Comparison of ENCODE assay signal across 9 cellular contexts in genomic region chr6:44255848-44256247, GRCh38. TPM values are rescaled to one million over a fixed set of nuclear protein-coding genes. Genes with fewer than 3 reads are reported as not detected.
DNase-seq lines count a peak whose midpoint lies in the region; FAIRE-seq lines count a peak whose summit lies in the region.
"Had no signal": no experiment of that assay in that cellular context is flagged by ENCODE, and none has a peak within 500 bp of the region (broad histone marks: within the 10 kb centered on the region; RNA-seq: fewer than 3 reads in every experiment).

No MANE protein-coding gene starts in this region.

- H3K4me3 ChIP-seq in iPS-11a (ENCODE audit: low read depth, low read length) (peak overlapping the region; percentile 61), thymus (ENCODE audit: low read length) (peak overlapping the region; percentile 77), small intestine (ENCODE audit: low read depth in 1 of 2, low read length in 2 of 2) (no peak overlapping the region)

- H3K36me3 Mint-ChIP-seq in activated T-helper 1 cell treated with anti-CD3 and anti-CD28 coated beads, Interleukin-12 subunit alpha, Interleukin-12 subunit beta, Interleukin-2, Interleukin-4 antibody, amounts not matched to agents 30 ng/mL and 10 ng/mL and 1 ng/mL, durations not matched to agents 14 hours and 24 hours and 36 hours (ENCODE audit: low read depth) = peaks cover 64% of the 10 kb centered on the region

- peak; percentile 63 for DNase-seq in activated CD8-positive, alpha-beta memory T cell treated with anti-CD3 and anti-CD28 coated beads for 24 hours
- DNase-seq in activated CD8-positive, alpha-beta memory T cell treated with anti-CD3 and anti-CD28 coated beads, Interleukin-2, amount 50 U/mL, for 48 hours = no peak
- no peak for DNase-seq in activated T-helper 1 cell treated with anti-CD3 and anti-CD28 coated beads, Interleukin-12 subunit alpha, Interleukin-12 subunit beta, Interleukin-2, Interleukin-4 antibody, amounts not matched to agents 30 ng/mL and 10 ng/mL and 1 ng/mL, durations not matched to agents 14 hours and 24 hours and 36 hours (ENCODE audit: low spot score)
- DNase-seq in small intestine = no peak
- no peak for DNase-seq in SHP77 treated with DMSO at 0.1 percent for 48 hours (lab: John Stamatoyannopoulos, UW)
- DNase-seq in NCI-H1694 (lab: John Stamatoyannopoulos, UW) = no peak
- DNase-seq: NCI-H1436 treated with DMSO at 0.1 percent for 48 hours had no signal

- H3K4me1 ChIP-seq in thymus (ENCODE audit: control insufficient read depth, insufficient read depth, low read length) (peaks cover 7% of the 10 kb centered on the region), small intestine (ENCODE audit: control insufficient read depth in 2 of 2, insufficient read depth in 1 of 2, low read depth in 1 of 2, low read length in 1 of 2) (peaks cover 0 to 2% of the 10 kb centered on the region in 2 donors)

- WGBS in thymus = 47% methylated on average over 2 of the region's 2 CpGs
- WGBS in small intestine, 3 donors = 32 to 40% (median 39%) methylated on average over 2 of the region's 2 CpGs

- no peaks in the 10 kb centered on the region for H3K27me3 Mint-ChIP-seq in activated T-helper 1 cell treated with anti-CD3 and anti-CD28 coated beads, Interleukin-12 subunit alpha, Interleukin-12 subunit beta, Interleukin-2, Interleukin-4 antibody, amounts not matched to agents 30 ng/mL and 10 ng/mL and 1 ng/mL, durations not matched to agents 14 hours and 24 hours and 36 hours (ENCODE audit: insufficient read depth)

- no peak for FAIRE-seq in small intestine (lab: Jason Lieb, UNC)

- no peaks in the 10 kb centered on the region for H3K9me3 Mint-ChIP-seq in activated T-helper 1 cell treated with anti-CD3 and anti-CD28 coated beads, Interleukin-12 subunit alpha, Interleukin-12 subunit beta, Interleukin-2, Interleukin-4 antibody, amounts not matched to agents 30 ng/mL and 10 ng/mL and 1 ng/mL, durations not matched to agents 14 hours and 24 hours and 36 hours

- intact Hi-C loops in activated T-helper 1 cell treated with anti-CD3 and anti-CD28 coated beads, Interleukin-12 subunit alpha, Interleukin-12 subunit beta, Interleukin-2, Interleukin-4 antibody, amounts not matched to agents 30 ng/mL and 10 ng/mL and 1 ng/mL, durations not matched to agents 14 hours and 24 hours and 36 hours (cut with micrococcal nuclease) = no loop called here

- H3K36me3 ChIP-seq in thymus (ENCODE audit: control insufficient read depth, insufficient read depth) (peaks cover 51% of the 10 kb centered on the region), small intestine (ENCODE audit: control insufficient read depth in 2 of 2, insufficient read depth in 2 of 2, low read length in 2 of 2) (peaks cover 15% of the 10 kb centered on the region in 2 donors)

- H3K27ac Mint-ChIP-seq in activated T-helper 1 cell treated with anti-CD3 and anti-CD28 coated beads, Interleukin-12 subunit alpha, Interleukin-12 subunit beta, Interleukin-2, Interleukin-4 antibody, amounts not matched to agents 30 ng/mL and 10 ng/mL and 1 ng/mL, durations not matched to agents 14 hours and 24 hours and 36 hours = peak overlapping the region; percentile 76

- no peaks in the 10 kb centered on the region for H3K9me3 ChIP-seq in thymus (ENCODE audit: control insufficient read depth)
- no peaks in the 10 kb centered on the region for H3K9me3 ChIP-seq in small intestine (ENCODE audit: control insufficient read depth, low read depth)

- H3K4me3 Mint-ChIP-seq in activated T-helper 1 cell treated with anti-CD3 and anti-CD28 coated beads, Interleukin-12 subunit alpha, Interleukin-12 subunit beta, Interleukin-2, Interleukin-4 antibody, amounts not matched to agents 30 ng/mL and 10 ng/mL and 1 ng/mL, durations not matched to agents 14 hours and 24 hours and 36 hours = peak overlapping the region; percentile 90

- peak overlapping the region; percentile 68 for H3K27ac ChIP-seq in thymus (ENCODE audit: low read depth)
- peak overlapping the region in 1 of 2 donors; percentile 90 for H3K27ac ChIP-seq in small intestine (ENCODE audit: low read depth in 1 of 2, low read length in 1 of 2)

- H3K27me3 ChIP-seq in thymus (ENCODE audit: control insufficient read depth, insufficient read depth) (no peaks in the 10 kb centered on the region), small intestine (ENCODE audit: control insufficient read depth in 2 of 2, insufficient read depth in 2 of 2, low read length in 2 of 2) (no peaks in the 10 kb centered on the region)

- H3K4me1 Mint-ChIP-seq in activated T-helper 1 cell treated with anti-CD3 and anti-CD28 coated beads, Interleukin-12 subunit alpha, Interleukin-12 subunit beta, Interleukin-2, Interleukin-4 antibody, amounts not matched to agents 30 ng/mL and 10 ng/mL and 1 ng/mL, durations not matched to agents 14 hours and 24 hours and 36 hours (ENCODE audit: low read depth) = peaks cover 74% of the 10 kb centered on the region

RNA-seq across cellular contexts. Expression of gene SLC35B2, which starts 1.5 kb away (rescaled TPM):
- total RNA-seq in activated T-helper 1 cell treated with anti-CD3 and anti-CD28 coated beads, Interleukin-12 subunit alpha, Interleukin-12 subunit beta, Interleukin-2, Interleukin-4 antibody, amounts not matched to agents 30 ng/mL and 10 ng/mL and 1 ng/mL, durations not matched to agents 14 hours and 24 hours and 36 hours = 29.2 and 30.1 TPM in 2 replicates
- polyA plus RNA-seq in thymus (18.8 TPM), small intestine (10 to 100 TPM in 2 of 3 donors, 1 to 10 TPM in 1; 6.5 to 33.2 (median 11.3) TPM)

RNA-seq across cellular contexts. Expression of gene HSP90AB1, which starts 8.9 kb away (rescaled TPM):
- 2,065 and 2,095 TPM in 2 replicates for total RNA-seq in activated T-helper 1 cell treated with anti-CD3 and anti-CD28 coated beads, Interleukin-12 subunit alpha, Interleukin-12 subunit beta, Interleukin-2, Interleukin-4 antibody, amounts not matched to agents 30 ng/mL and 10 ng/mL and 1 ng/mL, durations not matched to agents 14 hours and 24 hours and 36 hours
- polyA plus RNA-seq in thymus (252 TPM), small intestine (100 to 1,000 TPM; 100 to 530 (median 171) TPM)

RNA-seq across cellular contexts. Expression of gene NFKBIE, which starts 9.5 kb away (rescaled TPM):
- 23.2 and 29.0 TPM in 2 replicates for total RNA-seq in activated T-helper 1 cell treated with anti-CD3 and anti-CD28 coated beads, Interleukin-12 subunit alpha, Interleukin-12 subunit beta, Interleukin-2, Interleukin-4 antibody, amounts not matched to agents 30 ng/mL and 10 ng/mL and 1 ng/mL, durations not matched to agents 14 hours and 24 hours and 36 hours
- polyA plus RNA-seq in thymus (16.4 TPM), small intestine (10 to 100 TPM in 1 of 3 donors, 1 to 10 TPM in 2; 7.6 to 13.5 (median 8.3) TPM)

RNA-seq across cellular contexts. Expression of gene TMEM151B, which starts 14.4 kb away (rescaled TPM):
- total RNA-seq in activated T-helper 1 cell treated with anti-CD3 and anti-CD28 coated beads, Interleukin-12 subunit alpha, Interleukin-12 subunit beta, Interleukin-2, Interleukin-4 antibody, amounts not matched to agents 30 ng/mL and 10 ng/mL and 1 ng/mL, durations not matched to agents 14 hours and 24 hours and 36 hours = 0.29 TPM in 1 of 2 replicates, not detected in the other
- 0.50 TPM for polyA plus RNA-seq in thymus
- polyA plus RNA-seq in small intestine = 1 to 10 TPM in 1 of 3 donors, not detected in 2; 3.1 TPM

RNA-seq across cellular contexts. Expression of gene SLC29A1, which starts 32.5 kb away (rescaled TPM):
- 121 and 122 TPM in 2 replicates for total RNA-seq in activated T-helper 1 cell treated with anti-CD3 and anti-CD28 coated beads, Interleukin-12 subunit alpha, Interleukin-12 subunit beta, Interleukin-2, Interleukin-4 antibody, amounts not matched to agents 30 ng/mL and 10 ng/mL and 1 ng/mL, durations not matched to agents 14 hours and 24 hours and 36 hours
- polyA plus RNA-seq in thymus (17.9 TPM), small intestine (10 to 100 TPM in 1 of 3 donors, 1 to 10 TPM in 2; 2.4 to 23.8 (median 3.4) TPM)

Comparison
In these comparisons a context has a peak if more than half of its experiments do, and no peak if none do; other contexts are left out.
1. H3K4me3 ChIP-seq: peak in iPS-11a (single experiment) and thymus (single experiment); none in small intestine (0 of 2).